In genomic region chrX:13023526-13024469, GRCh38 we compare ENCODE assay signal across 21 cellular contexts. TPM values are rescaled to one million over a fixed set of nuclear protein-coding genes. Genes with fewer than 3 reads are reported as not detected.
DNase-seq lines count a peak whose midpoint lies in the region; ATAC-seq and TF ChIP-seq lines count a peak whose summit lies in the region.
"Had no signal": no experiment of that assay in that cellular context is flagged by ENCODE, and none has a peak within 500 bp of the region (broad histone marks: within the 10 kb centered on the region; RNA-seq: fewer than 3 reads in every experiment).

No MANE protein-coding gene starts in this region.

- no peak for DNase-seq in activated naive CD4-positive, alpha-beta T cell (lab: John Stamatoyannopoulos, UW)
- DNase-seq in T-cell (no peak), memory B cell (ENCODE audit: low spot score in 2 of 2) (no peak), RWPE1 (ENCODE audit: low spot score) (no peak), head of caudate nucleus (no peak), H4 (ENCODE audit: low spot score) (no peak)
- DNase-seq in stimulated activated naive CD8-positive, alpha-beta T cell treated with anti-CD3 and anti-CD28 coated beads, Interleukin-15, Interleukin-2, amounts not matched to agents 100 U/mL and 50 U/mL, for 24 hours: no peak
- DNase-seq: activated CD4-positive, alpha-beta T cell treated with anti-CD3 and anti-CD28 coated beads, Interleukin-2, amount 50 U/mL, for 48 hours; amygdala; central memory CD4-positive, alpha-beta T cell; effector CD8-positive, alpha-beta T cell; Kasumi-1; midbrain; NCI-H1092 treated with DMSO at 0.1 percent for 48 hours; NCI-H510A; occipital lobe had no signal

- H3K27ac ChIP-seq in RWPE1: no peak overlapping the region
- H3K27ac ChIP-seq: thoracic aorta had no signal

- CTCF ChIA-PET in T-cell (lab: Charles Lee): interaction anchor here (1.0 to 1.3 kb wide), 2 partner anchors 10 to 464 kb away, joined by 3 read pairs; no protein-coding TSS in a partner anchor
- CTCF ChIA-PET in RWPE1 (lab: Yijun Ruan, JAX): no interaction called here

- no peaks in the 10 kb centered on the region for H3K27me3 Mint-ChIP-seq in activated naive CD4-positive, alpha-beta T cell treated with anti-CD3 and anti-CD28 coated beads, Interleukin-2, amount 50 U/mL, for 24 hours
- peaks cover 0 to 31% of the 10 kb centered on the region in 2 donors for H3K27me3 Mint-ChIP-seq in T-cell
- H3K27me3 Mint-ChIP-seq in memory B cell: no peaks in the 10 kb centered on the region

- ATAC-seq in T-cell (replicated peaks in 1 of 4) (no peak), memory B cell (ENCODE audit: low read depth) (no peak)
- ATAC-seq in stimulated activated naive CD8-positive, alpha-beta T cell treated with anti-CD3 and anti-CD28 coated beads, Interleukin-15, Interleukin-2, amounts not matched to agents 100 U/mL and 50 U/mL, for 24 hours: peak; percentile 55
- ATAC-seq: esophagus mucosa, Right ventricle myocardium inferior had no signal

- H3K9me3 Mint-ChIP-seq in activated naive CD4-positive, alpha-beta T cell treated with anti-CD3 and anti-CD28 coated beads, Interleukin-2, amount 50 U/mL, for 24 hours: no peaks in the 10 kb centered on the region
- H3K9me3 Mint-ChIP-seq in T-cell: no peaks in the 10 kb centered on the region
- no peaks in the 10 kb centered on the region for H3K9me3 Mint-ChIP-seq in memory B cell

- peak overlapping the region; percentile 11 for H3K4me3 Mint-ChIP-seq in activated naive CD4-positive, alpha-beta T cell treated with anti-CD3 and anti-CD28 coated beads, Interleukin-2, amount 50 U/mL, for 24 hours
- no peak overlapping the region for H3K4me3 Mint-ChIP-seq in T-cell
- H3K4me3 Mint-ChIP-seq in memory B cell: peak overlapping the region; percentile 14

- peaks cover 72% of the 10 kb centered on the region for H3K4me1 Mint-ChIP-seq in activated naive CD4-positive, alpha-beta T cell treated with anti-CD3 and anti-CD28 coated beads, Interleukin-2, amount 50 U/mL, for 24 hours
- H3K4me1 Mint-ChIP-seq in T-cell (peaks cover 64 to 67% (median 64%) of the 10 kb centered on the region in 3 donors), memory B cell (peaks cover 16% of the 10 kb centered on the region)

- no peaks in the 10 kb centered on the region for H3K36me3 Mint-ChIP-seq in activated naive CD4-positive, alpha-beta T cell treated with anti-CD3 and anti-CD28 coated beads, Interleukin-2, amount 50 U/mL, for 24 hours
- H3K36me3 Mint-ChIP-seq in T-cell: no peaks in the 10 kb centered on the region
- peaks cover 2% of the 10 kb centered on the region for H3K36me3 Mint-ChIP-seq in memory B cell

- H3K27ac Mint-ChIP-seq in activated naive CD4-positive, alpha-beta T cell treated with anti-CD3 and anti-CD28 coated beads, Interleukin-2, amount 50 U/mL, for 24 hours: peak overlapping the region; percentile 77
- H3K27ac Mint-ChIP-seq in T-cell (peak overlapping the region; percentile 84 to 91), memory B cell (no peak overlapping the region)

- POLR2A ChIA-PET in T-cell (lab: Charles Lee): interaction anchor here (0.5 to 0.6 kb wide), 3 partner anchors 21 to 91 kb away, joined by 3 to 5 read pairs (median 3); no protein-coding TSS in a partner anchor
- POLR2A ChIA-PET in RWPE1 (lab: Yijun Ruan, JAX; ENCODE audit: low non-redundant PET): no interaction called here

- no peak for TF ChIP-seq CTCF in RWPE1 (conservative IDR thresholded peaks at IDR 0.05; ENCODE audit: low read depth)

- intact Hi-C loops in head of caudate nucleus (cut with DNase I): no loop called here

RNA-seq across cellular contexts. Expression of gene FAM9C, which starts 20.6 kb away (rescaled TPM):
- total RNA-seq in T-cell: not detected
- total RNA-seq in H4 (2014; rRNA removed; shearing (Covaris generic)): not detected in 2 replicates
- total RNA-seq: esophagus mucosa, HT-29, thoracic aorta had no signal

RNA-seq across cellular contexts. Expression of gene TMSB4X, which starts 48.9 kb away (rescaled TPM):
- total RNA-seq in T-cell: 1,000 to 10,000 TPM; 5,030 to 6,201 (median 5,880) TPM
- total RNA-seq in H4 (2014; rRNA removed; shearing (Covaris generic)): 6,124 and 7,364 TPM in 2 replicates

Comparison
In these comparisons a context has a peak if more than half of its experiments do, and no peak if none do; other contexts are left out.
1. H3K4me3 Mint-ChIP-seq: peak in activated naive CD4-positive, alpha-beta T cell treated with anti-CD3 and anti-CD28 coated beads, Interleukin-2, amount 50 U/mL, for 24 hours (single experiment) and memory B cell (single experiment); none in T-cell (0 of 3).